In genomic region chr19:18861917-18862316, GRCh38 we compare ENCODE assay signal across 16 cellular contexts. TPM values are rescaled to one million over a fixed set of nuclear protein-coding genes. Genes with fewer than 3 reads are reported as not detected.
"Had no signal": no experiment of that assay in that cellular context is flagged by ENCODE, and none has a peak within 500 bp of the region (broad histone marks: within the 10 kb centered on the region; RNA-seq: fewer than 3 reads in every experiment).

No MANE protein-coding gene starts in this region.

- H3K27me3 ChIP-seq: esophagus squamous epithelium, gastroesophageal sphincter had no signal

- H3K9me3 ChIP-seq: esophagus squamous epithelium, gastroesophageal sphincter, mucosa of descending colon had no signal

- H3K27ac ChIP-seq: epithelial cell of prostate, esophagus squamous epithelium, gastroesophageal sphincter had no signal

- H3K27me3 Mint-ChIP-seq: effector memory CD8-positive, alpha-beta T cell; naive thymus-derived CD8-positive, alpha-beta T cell had no signal

- H3K4me1 Mint-ChIP-seq: neural crest cell had no signal

- ATAC-seq: gastroesophageal sphincter; left lobe of liver; mucosa of descending colon; naive thymus-derived CD8-positive, alpha-beta T cell; sciatic nerve had no signal

- H3K9me3 Mint-ChIP-seq: effector memory CD8-positive, alpha-beta T cell; naive thymus-derived CD8-positive, alpha-beta T cell; neural crest cell had no signal

- DNase-seq: effector memory CD8-positive, alpha-beta T cell; esophagus squamous epithelium; foreskin fibroblast; glutamatergic neuron; islet precursor cell; mucosa of descending colon; naive thymus-derived CD8-positive, alpha-beta T cell; posterior cingulate gyrus; stimulated activated CD4-positive, alpha-beta T cell treated with anti-CD3 and anti-CD28 coated beads, Interleukin-2, amount 100 ng/mL, for 24 hours; stimulated activated CD4-positive, alpha-beta T cell treated with anti-CD3 and anti-CD28 coated beads, Interleukin-4, amount 100 ng/mL, for 4 hours; stimulated activated naive CD4-positive, alpha-beta T cell treated with Interleukin-2 at 50 U/mL for 16 hours had no signal

- H3K4me3 Mint-ChIP-seq: effector memory CD8-positive, alpha-beta T cell; naive thymus-derived CD8-positive, alpha-beta T cell; neural crest cell had no signal

- H3K4me3 ChIP-seq: esophagus squamous epithelium, gastroesophageal sphincter, mucosa of descending colon had no signal

RNA-seq across cellular contexts. Expression of gene CERS1, which starts 34.0 kb away (rescaled TPM):
- total RNA-seq: naive thymus-derived CD8-positive, alpha-beta T cell had no signal
- polyA plus RNA-seq: naive thymus-derived CD8-positive, alpha-beta T cell had no signal
